In genomic region chr22:21026783-21027692, GRCh38 we compare ENCODE assay signal across 15 cellular contexts. TPM values are rescaled to one million over a fixed set of nuclear protein-coding genes. Genes with fewer than 3 reads are reported as not detected.
DNase-seq lines count a peak whose midpoint lies in the region; ATAC-seq and TF ChIP-seq lines count a peak whose summit lies in the region.
"Had no signal": no experiment of that assay in that cellular context is flagged by ENCODE, and none has a peak within 500 bp of the region (broad histone marks: within the 10 kb centered on the region; RNA-seq: fewer than 3 reads in every experiment).

No MANE protein-coding gene starts in this region.

- peak; percentile 14 for DNase-seq in COR-L47 (lab: John Stamatoyannopoulos, UW)
- peak; percentile 67 for DNase-seq in NCI-H1092 treated with DMSO at 0.1 percent for 48 hours (lab: John Stamatoyannopoulos, UW)
- peak; percentile 82 for DNase-seq in astrocyte of the hippocampus (ENCODE audit: low read depth, low spot score)
- DNase-seq in lower lobe of right lung = no peak
- DNase-seq in NCI-H1436 treated with DMSO at 0.1 percent for 48 hours (lab: John Stamatoyannopoulos, UW) = no peak
- no peak for DNase-seq in nephron progenitor cell
- no peak for DNase-seq in stimulated activated naive CD8-positive, alpha-beta T cell treated with anti-CD3 and anti-CD28 coated beads, Interleukin-15, amount 100 ng/mL, for 72 hours
- DNase-seq: BE2C; body of pancreas; GF-D8; NCI-H1694 treated with DMSO at 0.1 percent for 48 hours; stimulated activated CD4-positive, alpha-beta T cell treated with anti-CD3 and anti-CD28 coated beads, Interleukin-15, amount 100 ng/mL, for 24 hours; stimulated activated CD8-positive, alpha-beta memory T cell treated with anti-CD3 and anti-CD28 coated beads, Interleukin-4, amount 100 ng/mL, for 48 hours had no signal

- peaks cover 27% of the 10 kb centered on the region for H3K27me3 Mint-ChIP-seq in nephron progenitor cell (ENCODE audit: low read depth, poor library complexity)
- H3K27me3 Mint-ChIP-seq in stimulated activated naive CD8-positive, alpha-beta T cell treated with anti-CD3 and anti-CD28 coated beads, Interleukin-15, amount 100 ng/mL, for 72 hours = peaks cover 13% of the 10 kb centered on the region

- H3K4me1 Mint-ChIP-seq in nephron progenitor cell = peaks cover 33% of the 10 kb centered on the region
- peaks cover 43% of the 10 kb centered on the region for H3K4me1 Mint-ChIP-seq in stimulated activated naive CD8-positive, alpha-beta T cell treated with anti-CD3 and anti-CD28 coated beads, Interleukin-15, amount 100 ng/mL, for 72 hours

- H3K4me1 ChIP-seq in lower lobe of right lung = peaks cover 3% of the 10 kb centered on the region

- H3K9me3 ChIP-seq in lower lobe of right lung = no peaks in the 10 kb centered on the region
- H3K9me3 ChIP-seq: BE2C, body of pancreas had no signal

- H3K9me3 Mint-ChIP-seq in nephron progenitor cell = peaks cover 14% of the 10 kb centered on the region
- H3K9me3 Mint-ChIP-seq in stimulated activated naive CD8-positive, alpha-beta T cell treated with anti-CD3 and anti-CD28 coated beads, Interleukin-15, amount 100 ng/mL, for 72 hours = no peaks in the 10 kb centered on the region
- H3K9me3 Mint-ChIP-seq: neural crest cell had no signal

- peaks cover 24% of the 10 kb centered on the region for H3K27me3 ChIP-seq in lower lobe of right lung (ENCODE audit: low read depth)
- H3K27me3 ChIP-seq: BE2C, body of pancreas had no signal

- no peak overlapping the region for H3K27ac ChIP-seq in lower lobe of right lung
- H3K27ac ChIP-seq: body of pancreas had no signal

- no peak overlapping the region for H3K4me3 Mint-ChIP-seq in nephron progenitor cell
- no peak overlapping the region for H3K4me3 Mint-ChIP-seq in stimulated activated naive CD8-positive, alpha-beta T cell treated with anti-CD3 and anti-CD28 coated beads, Interleukin-15, amount 100 ng/mL, for 72 hours
- H3K4me3 Mint-ChIP-seq: neural crest cell had no signal

- no peaks in the 10 kb centered on the region for H3K36me3 ChIP-seq in lower lobe of right lung
- H3K36me3 ChIP-seq: BE2C had no signal

- no peak for TF ChIP-seq CTCF in lower lobe of right lung (IDR thresholded peaks at IDR 0.05)
- no peak for TF ChIP-seq CTCF in nephron progenitor cell (IDR thresholded peaks at IDR 0.05)

- no peak overlapping the region for H3K4me3 ChIP-seq in lower lobe of right lung
- H3K4me3 ChIP-seq: body of pancreas had no signal

- intact Hi-C loops in lower lobe of right lung (cut with DNase I) = no loop called here

- ATAC-seq in lower lobe of right lung = peak; percentile 34 to 69
- no peak for ATAC-seq in HG03521 (IDR thresholded peaks at IDR 0.05; ENCODE audit: unreplicated experiment)
- no peak for ATAC-seq in stimulated activated naive CD8-positive, alpha-beta T cell treated with anti-CD3 and anti-CD28 coated beads, Interleukin-15, amount 100 ng/mL, for 72 hours
- ATAC-seq: body of pancreas had no signal

- H3K36me3 Mint-ChIP-seq in nephron progenitor cell (ENCODE audit: low read depth) = no peaks in the 10 kb centered on the region

- H3K27ac Mint-ChIP-seq in nephron progenitor cell = no peak overlapping the region
- no peak overlapping the region for H3K27ac Mint-ChIP-seq in stimulated activated naive CD8-positive, alpha-beta T cell treated with anti-CD3 and anti-CD28 coated beads, Interleukin-15, amount 100 ng/mL, for 72 hours

RNA-seq across cellular contexts. Expression of gene SLC7A4, which starts 5.3 kb away (rescaled TPM):
- 0.47 TPM for total RNA-seq in lower lobe of right lung

RNA-seq across cellular contexts. Expression of gene P2RX6, which starts 12.1 kb away (rescaled TPM):
- total RNA-seq in lower lobe of right lung = 2.1 TPM
- total RNA-seq: body of pancreas had no signal

RNA-seq across cellular contexts. Expression of gene LRRC74B, which starts 18.7 kb away (rescaled TPM):
- 3.6 TPM for total RNA-seq in lower lobe of right lung
- total RNA-seq: body of pancreas, neural crest cell had no signal

RNA-seq across cellular contexts. Expression of gene THAP7, which starts 25.1 kb away (rescaled TPM):
- total RNA-seq in lower lobe of right lung = 24.3 TPM

RNA-seq across cellular contexts. Expression of gene LZTR1, which starts 44.9 kb away (rescaled TPM):
- total RNA-seq in lower lobe of right lung = 51.6 TPM

Comparison
In these comparisons a context has a peak if more than half of its experiments do, and no peak if none do; other contexts are left out.
1. DNase-seq: peak in COR-L47 (single experiment), NCI-H1092 treated with DMSO at 0.1 percent for 48 hours (single experiment) and astrocyte of the hippocampus (single experiment); none in lower lobe of right lung (single experiment), NCI-H1436 treated with DMSO at 0.1 percent for 48 hours (single experiment), nephron progenitor cell (single experiment) and stimulated activated naive CD8-positive, alpha-beta T cell treated with anti-CD3 and anti-CD28 coated beads, Interleukin-15, amount 100 ng/mL, for 72 hours (0 of 2).
2. ATAC-seq: peak in lower lobe of right lung (2 of 2); none in HG03521 (single experiment) and stimulated activated naive CD8-positive, alpha-beta T cell treated with anti-CD3 and anti-CD28 coated beads, Interleukin-15, amount 100 ng/mL, for 72 hours (single experiment).